In the genomic region with DNA sequence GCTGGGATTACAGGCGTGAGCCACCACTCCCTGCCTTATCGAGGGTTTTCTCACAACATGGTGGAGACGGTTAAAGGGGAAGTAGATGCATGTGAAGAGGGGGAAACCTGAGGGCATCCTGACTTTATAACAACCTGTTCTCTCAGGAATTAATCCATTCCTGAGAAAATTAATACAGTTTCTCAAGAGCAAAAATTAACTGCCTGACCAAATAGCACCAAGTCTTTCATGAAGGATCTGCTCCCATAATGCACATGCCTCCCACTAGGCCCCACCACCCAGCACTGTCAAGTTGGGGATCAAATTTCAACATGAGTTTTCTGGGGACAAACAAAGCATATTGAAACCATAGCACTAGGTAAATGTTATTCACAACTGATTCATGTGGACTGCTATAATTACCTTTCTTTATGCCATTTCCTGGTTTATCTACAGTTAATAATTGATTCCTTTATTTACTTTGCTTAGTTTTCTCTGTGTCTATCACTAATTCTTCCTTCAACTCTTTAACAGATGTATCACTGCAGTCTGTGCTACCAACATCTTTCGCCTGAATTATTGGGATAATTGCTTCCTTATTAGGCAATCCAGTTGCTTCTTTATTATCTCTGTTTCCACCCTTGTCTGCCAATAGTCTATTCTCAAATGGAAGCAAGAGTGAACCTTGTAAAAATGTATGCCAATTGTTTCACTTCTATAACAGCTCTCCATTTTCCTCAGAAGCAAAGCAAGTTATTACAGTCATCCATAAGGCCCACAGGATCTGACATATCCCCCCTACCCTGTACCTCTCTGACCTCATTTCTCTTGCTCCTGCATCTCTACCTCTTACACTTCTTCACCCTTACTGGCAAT, we compare ENCODE assay signal across 16 cellular contexts.
A peak's percentile ranks its signal among the peaks of the same experiment; 100 is the strongest.
DNase-seq lines count a peak whose midpoint lies in the region; ATAC-seq and TF ChIP-seq lines count a peak whose summit lies in the region.
"Had no signal": no experiment of that assay in that cellular context is flagged by ENCODE, and none has a peak within 500 bp of the region (broad histone marks: within the 10 kb centered on the region; RNA-seq: fewer than 3 reads in every experiment).

No MANE protein-coding gene starts in this region.

- H3K27ac Mint-ChIP-seq in dendritic cell treated with granulocyte-macrophage colony-stimulating factor and Interleukin-4, amounts not matched to agents 40 ng/mL and 50 ng/mL, for 4 days: peak overlapping the region; percentile 47
- H3K27ac Mint-ChIP-seq in nephron progenitor cell: peak overlapping the region; percentile 27
- H3K27ac Mint-ChIP-seq: naive thymus-derived CD4-positive, alpha-beta T cell had no signal

- peaks cover 22% of the 10 kb centered on the region for H3K4me1 Mint-ChIP-seq in dendritic cell treated with granulocyte-macrophage colony-stimulating factor and Interleukin-4, amounts not matched to agents 40 ng/mL and 50 ng/mL, for 4 days (ENCODE audit: low read depth)
- no peaks in the 10 kb centered on the region for H3K4me1 Mint-ChIP-seq in nephron progenitor cell

- TF ChIP-seq CTCF in nephron progenitor cell (IDR thresholded peaks at IDR 0.05): no peak

- ATAC-seq in HG02610 (IDR thresholded peaks at IDR 0.05; ENCODE audit: unreplicated experiment): no peak
- ATAC-seq: left cardiac atrium; naive thymus-derived CD4-positive, alpha-beta T cell had no signal

- no peaks in the 10 kb centered on the region for H3K36me3 Mint-ChIP-seq in dendritic cell treated with granulocyte-macrophage colony-stimulating factor and Interleukin-4, amounts not matched to agents 40 ng/mL and 50 ng/mL, for 4 days (ENCODE audit: low read depth)
- no peaks in the 10 kb centered on the region for H3K36me3 Mint-ChIP-seq in nephron progenitor cell (ENCODE audit: low read depth)
- H3K36me3 Mint-ChIP-seq: naive thymus-derived CD4-positive, alpha-beta T cell had no signal

- DNase-seq in DMS53 (lab: John Stamatoyannopoulos, UW) (peak; percentile 95), NCI-H146 (lab: John Stamatoyannopoulos, UW) (peak; percentile 88), nephron progenitor cell (no peak), globus pallidus (ENCODE audit: low spot score) (no peak)
- no peak for DNase-seq in effector CD4-positive, alpha-beta T cell
- DNase-seq: activated CD4-positive, alpha-beta T cell treated with anti-CD3 and anti-CD28 coated beads, Interleukin-2, amount 50 U/mL, for 1 hour; activated T-cell treated with anti-CD3 and anti-CD28 coated beads, Interleukin-2, amount 50 U/mL, for 48 hours; HFFc6; left cardiac atrium; naive thymus-derived CD4-positive, alpha-beta T cell; NCI-H82; SHP77; stimulated activated CD4-positive, alpha-beta T cell treated with anti-CD3 and anti-CD28 coated beads, Interleukin-2, amount 100 ng/mL, for 48 hours; thyroid gland had no signal

- H3K4me3 Mint-ChIP-seq in dendritic cell treated with granulocyte-macrophage colony-stimulating factor and Interleukin-4, amounts not matched to agents 40 ng/mL and 50 ng/mL, for 4 days: no peak overlapping the region
- H3K4me3 Mint-ChIP-seq in nephron progenitor cell: no peak overlapping the region
- H3K4me3 Mint-ChIP-seq: HFFc6; naive thymus-derived CD4-positive, alpha-beta T cell had no signal

- H3K27me3 Mint-ChIP-seq in dendritic cell treated with granulocyte-macrophage colony-stimulating factor and Interleukin-4, amounts not matched to agents 40 ng/mL and 50 ng/mL, for 4 days: no peaks in the 10 kb centered on the region
- H3K27me3 Mint-ChIP-seq in nephron progenitor cell (ENCODE audit: low read depth, poor library complexity): no peaks in the 10 kb centered on the region

- H3K9me3 Mint-ChIP-seq in dendritic cell treated with granulocyte-macrophage colony-stimulating factor and Interleukin-4, amounts not matched to agents 40 ng/mL and 50 ng/mL, for 4 days: no peaks in the 10 kb centered on the region
- H3K9me3 Mint-ChIP-seq in nephron progenitor cell: peaks cover 15% of the 10 kb centered on the region
- H3K9me3 Mint-ChIP-seq: HFFc6; naive thymus-derived CD4-positive, alpha-beta T cell had no signal

- intact Hi-C loops in dendritic cell treated with granulocyte-macrophage colony-stimulating factor and Interleukin-4, amounts not matched to agents 40 ng/mL and 50 ng/mL, for 4 days (cut with micrococcal nuclease): no loop called here

Comparison
In these comparisons a context has a peak if more than half of its experiments do, and no peak if none do; other contexts are left out.
1. DNase-seq: peak in DMS53 (single experiment) and NCI-H146 (single experiment); none in nephron progenitor cell (single experiment), effector CD4-positive, alpha-beta T cell (single experiment) and globus pallidus (single experiment).